17 cellular contexts compared by ENCODE assay signal in the genomic region with DNA sequence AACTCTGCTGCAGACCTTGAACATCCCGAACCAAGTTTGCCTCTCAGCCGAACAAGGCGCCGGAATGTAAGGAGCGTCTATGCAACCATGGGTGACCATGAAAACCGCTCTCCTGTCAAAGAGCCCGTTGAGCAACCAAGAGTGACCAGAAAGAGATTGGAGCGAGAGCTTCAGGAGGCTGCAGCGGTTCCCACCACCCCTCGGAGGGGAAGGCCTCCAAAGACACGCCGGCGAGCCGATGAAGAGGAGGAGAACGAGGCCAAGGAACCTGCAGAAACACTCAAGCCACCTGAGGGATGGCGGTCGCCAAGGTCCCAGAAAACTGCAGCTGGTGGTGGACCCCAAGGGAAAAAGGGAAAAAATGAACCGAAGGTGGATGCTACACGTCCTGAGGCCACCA.
"Had no signal": no experiment of that assay in that cellular context is flagged by ENCODE, and none has a peak within 500 bp of the region (broad histone marks: within the 10 kb centered on the region; RNA-seq: fewer than 3 reads in every experiment).

No MANE protein-coding gene starts in this region.

- H3K4me1 Mint-ChIP-seq: activated naive CD4-positive, alpha-beta T cell treated with anti-CD3 and anti-CD28 coated beads, Interleukin-2, amount 10 ng/mL, durations not matched to agents 7 days and 5 days had no signal

- H3K9me3 Mint-ChIP-seq: activated naive CD4-positive, alpha-beta T cell treated with anti-CD3 and anti-CD28 coated beads, Interleukin-2, amount 10 ng/mL, durations not matched to agents 7 days and 5 days had no signal

- H3K27ac Mint-ChIP-seq: activated naive CD4-positive, alpha-beta T cell treated with anti-CD3 and anti-CD28 coated beads, Interleukin-2, amount 10 ng/mL, durations not matched to agents 7 days and 5 days; progenitor cell of endocrine pancreas had no signal

- H3K4me1 ChIP-seq: right atrium auricular region, stomach, suprapubic skin, upper lobe of left lung had no signal

- H3K27ac ChIP-seq: esophagus muscularis mucosa, right atrium auricular region, SJSA1, stomach, suprapubic skin, upper lobe of left lung, WERI-Rb-1 had no signal

- H3K4me3 Mint-ChIP-seq: activated naive CD4-positive, alpha-beta T cell treated with anti-CD3 and anti-CD28 coated beads, Interleukin-2, amount 10 ng/mL, durations not matched to agents 7 days and 5 days had no signal

- H3K27me3 ChIP-seq: esophagus muscularis mucosa, right atrium auricular region, SJSA1, stomach, suprapubic skin, upper lobe of left lung had no signal

- H3K27me3 Mint-ChIP-seq: activated naive CD4-positive, alpha-beta T cell treated with anti-CD3 and anti-CD28 coated beads, Interleukin-2, amount 10 ng/mL, durations not matched to agents 7 days and 5 days; progenitor cell of endocrine pancreas had no signal

- DNase-seq: activated CD4-positive, CD25-positive, alpha-beta regulatory T cell treated with anti-CD3 and anti-CD28 coated beads, Interleukin-2, amount 50 U/mL, for 72 hours; activated effector memory CD4-positive, alpha-beta T cell treated with anti-CD3 and anti-CD28 coated beads, Interleukin-2, amount 50 U/mL, for 16 hours; activated naive CD4-positive, alpha-beta T cell treated with anti-CD3 and anti-CD28 coated beads, Interleukin-2, amount 10 ng/mL, durations not matched to agents 7 days and 5 days; activated T-cell treated with anti-CD3 and anti-CD28 coated beads, Interleukin-2, amount 50 U/mL, for 1 hour; central memory CD4-positive, alpha-beta T cell; effector memory CD4-positive, alpha-beta T cell; hippocampal formation; stimulated activated CD4-positive, alpha-beta T cell treated with anti-CD3 and anti-CD28 coated beads, Interleukin-4, amount 100 ng/mL, for 24 hours; stomach; T-helper 1 cell; upper lobe of left lung; WERI-Rb-1 had no signal

- H3K9me3 ChIP-seq: esophagus muscularis mucosa, right atrium auricular region, SJSA1, stomach, suprapubic skin, upper lobe of left lung had no signal

- H3K4me3 ChIP-seq: esophagus muscularis mucosa, right atrium auricular region, SJSA1, stomach, suprapubic skin, upper lobe of left lung had no signal
